ENCODE assay signal across 11 cellular contexts in genomic region chr14:94768141-94768520, GRCh38. TPM values are rescaled to one million over a fixed set of nuclear protein-coding genes. Genes with fewer than 3 reads are reported as not detected.
DNase-seq lines count a peak whose midpoint lies in the region; ATAC-seq and TF ChIP-seq lines count a peak whose summit lies in the region.
"Had no signal": no experiment of that assay in that cellular context is flagged by ENCODE, and none has a peak within 500 bp of the region (broad histone marks: within the 10 kb centered on the region; RNA-seq: fewer than 3 reads in every experiment).

No MANE protein-coding gene starts in this region.

- H3K9me3 ChIP-seq in skeletal muscle tissue (ENCODE audit: control insufficient read depth in 3 of 3, low read length in 3 of 3): no peaks in the 10 kb centered on the region
- H3K9me3 ChIP-seq: A549 had no signal

- peaks cover 70% of the 10 kb centered on the region for H3K27me3 Mint-ChIP-seq in activated CD4-positive, alpha-beta T cell treated with anti-CD3 and anti-CD28 coated beads for 36 hours
- peaks cover 76% of the 10 kb centered on the region for H3K27me3 Mint-ChIP-seq in activated CD8-positive, alpha-beta T cell treated with anti-CD3 and anti-CD28 coated beads for 36 hours

- peaks cover 7 to 18% (median 9%) of the 10 kb centered on the region in 3 donors for H3K4me1 ChIP-seq in skeletal muscle tissue (ENCODE audit: control insufficient read depth in 3 of 3, insufficient read depth in 3 of 3, low read length in 3 of 3)

- no peaks in the 10 kb centered on the region for H3K36me3 Mint-ChIP-seq in activated CD4-positive, alpha-beta T cell treated with anti-CD3 and anti-CD28 coated beads for 36 hours (ENCODE audit: low read depth)
- H3K36me3 Mint-ChIP-seq in activated CD8-positive, alpha-beta T cell treated with anti-CD3 and anti-CD28 coated beads for 36 hours (ENCODE audit: low read depth): no peaks in the 10 kb centered on the region

- TF ChIP-seq CTCF in activated CD8-positive, alpha-beta T cell treated with anti-CD3 and anti-CD28 coated beads for 36 hours (IDR thresholded peaks at IDR 0.05): no peak

- H3K4me3 ChIP-seq in iPS-11a (ENCODE audit: low read depth, low read length) (peak overlapping the region; percentile 25), skeletal muscle tissue (ENCODE audit: low read length in 3 of 3) (peak overlapping the region; percentile 13 to 72 (median 64))

- H3K9ac ChIP-seq in skeletal muscle tissue (ENCODE audit: low read depth in 1 of 3, low read length in 3 of 3): peak overlapping the region in 1 of 3 donors; percentile 73

- POLR2A ChIA-PET in activated CD4-positive, alpha-beta T cell treated with anti-CD3 and anti-CD28 coated beads for 36 hours (lab: Charles Lee): no interaction called here
- POLR2A ChIA-PET in activated CD8-positive, alpha-beta T cell treated with anti-CD3 and anti-CD28 coated beads for 36 hours (lab: Charles Lee): no interaction called here

- H3K27ac Mint-ChIP-seq in activated CD4-positive, alpha-beta T cell treated with anti-CD3 and anti-CD28 coated beads for 36 hours: no peak overlapping the region
- H3K27ac Mint-ChIP-seq in activated CD8-positive, alpha-beta T cell treated with anti-CD3 and anti-CD28 coated beads for 36 hours: no peak overlapping the region

- ATAC-seq in activated CD4-positive, alpha-beta T cell treated with anti-CD3 and anti-CD28 coated beads for 36 hours: no peak
- no peak for ATAC-seq in activated CD8-positive, alpha-beta T cell treated with anti-CD3 and anti-CD28 coated beads for 36 hours
- ATAC-seq in activated CD4-positive, CD25-positive, alpha-beta regulatory T cell treated with anti-CD3 and anti-CD28 coated beads, Interleukin-2, amount 50 U/mL, for 24 hours: no peak
- ATAC-seq: A549 had no signal

- peak overlapping the region; percentile 63 for H3K4me3 Mint-ChIP-seq in activated CD4-positive, alpha-beta T cell treated with anti-CD3 and anti-CD28 coated beads for 36 hours
- H3K4me3 Mint-ChIP-seq in activated CD8-positive, alpha-beta T cell treated with anti-CD3 and anti-CD28 coated beads for 36 hours: peak overlapping the region; percentile 61

- no peaks in the 10 kb centered on the region for H3K36me3 ChIP-seq in skeletal muscle tissue (ENCODE audit: control insufficient read depth in 3 of 3, insufficient read depth in 3 of 3, low read length in 3 of 3)

- DNase-seq in activated CD4-positive, alpha-beta T cell treated with anti-CD3 and anti-CD28 coated beads for 36 hours: no peak
- DNase-seq in activated CD4-positive, alpha-beta T cell treated with anti-CD3 and anti-CD28 coated beads for 4 hours: no peak
- no peak for DNase-seq in activated CD8-positive, alpha-beta T cell treated with anti-CD3 and anti-CD28 coated beads for 36 hours
- DNase-seq in Kasumi-1 (lab: John Stamatoyannopoulos, UW) (no peak), NCI-H510A (lab: John Stamatoyannopoulos, UW) (no peak)
- DNase-seq: effector CD8-positive, alpha-beta T cell; NCI-H69 had no signal

- no peaks in the 10 kb centered on the region for H3K9me3 Mint-ChIP-seq in activated CD4-positive, alpha-beta T cell treated with anti-CD3 and anti-CD28 coated beads for 36 hours (ENCODE audit: low read depth)
- H3K9me3 Mint-ChIP-seq in activated CD8-positive, alpha-beta T cell treated with anti-CD3 and anti-CD28 coated beads for 36 hours: no peaks in the 10 kb centered on the region

- CTCF ChIA-PET in activated CD4-positive, alpha-beta T cell treated with anti-CD3 and anti-CD28 coated beads for 36 hours (lab: Charles Lee): interaction anchor here (0.7 kb wide), 1 partner anchor 679 kb away, joined by 3 read pairs; no protein-coding TSS in a partner anchor
- CTCF ChIA-PET in activated CD8-positive, alpha-beta T cell treated with anti-CD3 and anti-CD28 coated beads for 36 hours (lab: Charles Lee): interaction anchor here (1.3 kb wide), 1 partner anchor 20 kb away, joined by 4 read pairs; no protein-coding TSS in a partner anchor

- no peak overlapping the region for H3K27ac ChIP-seq in skeletal muscle tissue (ENCODE audit: low read depth, low read length)
- H3K27ac ChIP-seq: A549 had no signal

- peaks cover 54 to 72% (median 65%) of the 10 kb centered on the region in 3 donors for H3K27me3 ChIP-seq in skeletal muscle tissue (ENCODE audit: control insufficient read depth in 3 of 3, insufficient read depth in 3 of 3, low read length in 3 of 3)

- intact Hi-C loops in activated CD4-positive, alpha-beta T cell treated with anti-CD3 and anti-CD28 coated beads for 36 hours (cut with DNase I, micrococcal nuclease): no loop called here
- intact Hi-C loops in activated CD8-positive, alpha-beta T cell treated with anti-CD3 and anti-CD28 coated beads for 36 hours (cut with micrococcal nuclease): no loop called here

- H3K4me1 Mint-ChIP-seq in activated CD4-positive, alpha-beta T cell treated with anti-CD3 and anti-CD28 coated beads for 36 hours: peaks cover 11% of the 10 kb centered on the region
- H3K4me1 Mint-ChIP-seq in activated CD8-positive, alpha-beta T cell treated with anti-CD3 and anti-CD28 coated beads for 36 hours (ENCODE audit: low read depth): peaks cover 14% of the 10 kb centered on the region

RNA-seq across cellular contexts. Expression of gene GSC, which starts 1.8 kb away (rescaled TPM):
- total RNA-seq in activated CD4-positive, alpha-beta T cell treated with anti-CD3 and anti-CD28 coated beads for 36 hours: not detected
- total RNA-seq in activated CD8-positive, alpha-beta T cell treated with anti-CD3 and anti-CD28 coated beads for 36 hours: not detected
- total RNA-seq in skeletal muscle tissue: 2.6 TPM
